Comparison of ENCODE assay signal across 8 cellular contexts in genomic region chr17:27651411-27652345, GRCh38. TPM values are rescaled to one million over a fixed set of nuclear protein-coding genes. Genes with fewer than 3 reads are reported as not detected.
A peak's percentile ranks its signal among the peaks of the same experiment; 100 is the strongest.
DNase-seq lines count a peak whose midpoint lies in the region; ATAC-seq and TF ChIP-seq lines count a peak whose summit lies in the region.

No MANE protein-coding gene starts in this region.

- H3K4me1 ChIP-seq in CD4-positive, CD25-positive, alpha-beta regulatory T cell (ENCODE audit: control insufficient read depth, insufficient read depth, low read length, poor library complexity, severe bottlenecking), result peaks cover 7% of the 10 kb centered on the region
- H3K4me1 ChIP-seq in mammary epithelial cell (ENCODE audit: insufficient read depth, low read length), result no peaks in the 10 kb centered on the region
- H3K4me1 ChIP-seq in left lung, result no peaks in the 10 kb centered on the region

- no peak overlapping the region for H3K4me3 ChIP-seq in CD4-positive, CD25-positive, alpha-beta regulatory T cell (ENCODE audit: low read depth, low read length)
- H3K4me3 ChIP-seq in mammary epithelial cell (replicated peaks in 1 of 3; ENCODE audit: insufficient read depth in 1 of 3, low read depth in 2 of 3, low read length in 3 of 3) (no peak overlapping the region), left lung (no peak overlapping the region)

- H3K9ac ChIP-seq in mammary epithelial cell (ENCODE audit: insufficient read depth, low read length), result no peak overlapping the region

- H3K27me3 Mint-ChIP-seq in CD4-positive, CD25-positive, alpha-beta regulatory T cell, result peaks cover 5% of the 10 kb centered on the region
- H3K27me3 Mint-ChIP-seq in WTC11 (ENCODE audit: low read depth), result no peaks in the 10 kb centered on the region; the same call in 1 of the 2 replicates
- no peaks in the 10 kb centered on the region for H3K27me3 Mint-ChIP-seq in stimulated activated memory B cell treated with anti-CD40 and anti-IgM and Interleukin-4, amounts not matched to agents 10 μg/mL and 1 μg/mL and 100 μg/mL, for 72 hours

- no peaks in the 10 kb centered on the region for H3K9me3 ChIP-seq in CD4-positive, CD25-positive, alpha-beta regulatory T cell (ENCODE audit: control insufficient read depth in 2 of 2, low read length in 2 of 2)
- H3K9me3 ChIP-seq in mammary epithelial cell (replicated peaks; ENCODE audit: insufficient read depth, low read length) (no peaks in the 10 kb centered on the region), left lung (no peaks in the 10 kb centered on the region)

- in situ Hi-C loops in mammary epithelial cell (cut with MboI; ENCODE audit: low sequenced_read_pairs in 2 of 2), result loop anchor here (5.0 to 25.0 kb wide), 5 partner anchors 44 to 564 kb away; partner anchors contain the start of gene LYRM9 (in 1 of the 2)

- H4K20me1 ChIP-seq in mammary epithelial cell (ENCODE audit: insufficient read depth, low read length), result no peaks in the 10 kb centered on the region

- WGBS in mammary epithelial cell (ENCODE audit: low coverage, missing lambda C conversion rate), result 52% methylated on average over 15 of the region's 16 CpGs

- intact Hi-C loops in mammary epithelial cell (cut with micrococcal nuclease), result loop anchor here (1.0 to 5.0 kb wide), 5 partner anchors 42 to 414 kb away; no protein-coding TSS in a partner anchor
- intact Hi-C loops in left lung (cut with DNase I), result loop anchor here in 1 of 2 donors (10.0 kb wide), 1 partner anchor 103 kb away; no protein-coding TSS in a partner anchor

- H3K36me3 Mint-ChIP-seq in CD4-positive, CD25-positive, alpha-beta regulatory T cell, result peaks cover 10% of the 10 kb centered on the region
- no peaks in the 10 kb centered on the region for H3K36me3 Mint-ChIP-seq in WTC11
- peaks cover 22% of the 10 kb centered on the region for H3K36me3 Mint-ChIP-seq in stimulated activated memory B cell treated with anti-CD40 and anti-IgM and Interleukin-4, amounts not matched to agents 10 μg/mL and 1 μg/mL and 100 μg/mL, for 72 hours

- H3K4me1 Mint-ChIP-seq in CD4-positive, CD25-positive, alpha-beta regulatory T cell, result peaks cover 0 to 13% (median 4%) of the 10 kb centered on the region in 4 donors
- peaks cover 23% of the 10 kb centered on the region for H3K4me1 Mint-ChIP-seq in WTC11
- peaks cover 14% of the 10 kb centered on the region for H3K4me1 Mint-ChIP-seq in stimulated activated memory B cell treated with anti-CD40 and anti-IgM and Interleukin-4, amounts not matched to agents 10 μg/mL and 1 μg/mL and 100 μg/mL, for 72 hours

- H3K27ac Mint-ChIP-seq in CD4-positive, CD25-positive, alpha-beta regulatory T cell, result peak overlapping the region in 1 of 3 donors; percentile 48
- H3K27ac Mint-ChIP-seq in WTC11, result no peak overlapping the region
- no peak overlapping the region for H3K27ac Mint-ChIP-seq in stimulated activated memory B cell treated with anti-CD40 and anti-IgM and Interleukin-4, amounts not matched to agents 10 μg/mL and 1 μg/mL and 100 μg/mL, for 72 hours

- no peak overlapping the region for H2AFZ ChIP-seq in mammary epithelial cell (ENCODE audit: low read depth, low read length)

- peak; percentile 35 to 66 (median 65) for DNase-seq in CD4-positive, CD25-positive, alpha-beta regulatory T cell
- DNase-seq in HT-29 (ENCODE audit: low spot score) (peak; percentile 76), WTC11 (ENCODE audit: low spot score) (peak; percentile 77), mammary epithelial cell (peak; percentile 14), left lung (no peak)
- DNase-seq in stimulated activated CD4-positive, alpha-beta T cell treated with anti-CD3 and anti-CD28 coated beads, TNF-alpha, amount 100 ng/mL, for 48 hours (ENCODE audit: low read depth in 3 of 3), result peak; percentile 54 to 57 (median 55)

- H3K27ac ChIP-seq in CD4-positive, CD25-positive, alpha-beta regulatory T cell (ENCODE audit: insufficient read depth, low read length, poor library complexity, severe bottlenecking), result no peak overlapping the region
- H3K27ac ChIP-seq in mammary epithelial cell (ENCODE audit: insufficient read depth, low read depth, low read length) (no peak overlapping the region), left lung (no peak overlapping the region)

- POLR2A ChIA-PET in WTC11 (lab: Charles Lee), result no interaction called here

- no peak overlapping the region for H3K4me2 ChIP-seq in mammary epithelial cell (ENCODE audit: insufficient read depth, low read depth, low read length)

- no peaks in the 10 kb centered on the region for H3K79me2 ChIP-seq in mammary epithelial cell (ENCODE audit: insufficient read depth, low read length)

- dilution Hi-C loops in mammary epithelial cell (cut with HindIII; ENCODE audit: low sequenced_read_pairs), result loop anchor here (5.0 kb wide), 1 partner anchor 49 kb away; no protein-coding TSS in a partner anchor

- H3K27me3 ChIP-seq in CD4-positive, CD25-positive, alpha-beta regulatory T cell (ENCODE audit: control insufficient read depth, insufficient read depth, low read length), result no peaks in the 10 kb centered on the region
- H3K27me3 ChIP-seq in mammary epithelial cell (ENCODE audit: insufficient read depth, low read length), result peaks cover 1% of the 10 kb centered on the region
- H3K27me3 ChIP-seq in left lung, result no peaks in the 10 kb centered on the region

- peak; percentile 48 to 53 for ATAC-seq in CD4-positive, CD25-positive, alpha-beta regulatory T cell (ENCODE audit: low read depth in 2 of 2)
- ATAC-seq in WTC11 (peak; percentile 36), left lung (peak; percentile 76), GM18870 (IDR thresholded peaks at IDR 0.05; ENCODE audit: unreplicated experiment) (no peak)
- no peak for ATAC-seq in stimulated activated memory B cell treated with anti-CD40 and anti-IgM and Interleukin-4, amounts not matched to agents 10 μg/mL and 1 μg/mL and 100 μg/mL, for 72 hours

- peak; percentile 94 for TF ChIP-seq CTCF in WTC11 (IDR thresholded peaks at IDR 0.05)
- TF ChIP-seq CTCF in mammary epithelial cell (conservative IDR thresholded peaks at IDR 0.05 in 1 of 2, IDR thresholded peaks at IDR 0.05 in 1 of 2; ENCODE audit: extremely low read depth in 1 of 2, insufficient read depth in 1 of 2, low read depth in 1 of 2, low read length in 2 of 2), result peak; percentile 57 to 65
- peak; percentile 81 to 85 for TF ChIP-seq CTCF in left lung (IDR thresholded peaks at IDR 0.05)

- peak overlapping the region in 1 of 4 donors; percentile 8 for H3K4me3 Mint-ChIP-seq in CD4-positive, CD25-positive, alpha-beta regulatory T cell
- H3K4me3 Mint-ChIP-seq in WTC11, result no peak overlapping the region
- H3K4me3 Mint-ChIP-seq in stimulated activated memory B cell treated with anti-CD40 and anti-IgM and Interleukin-4, amounts not matched to agents 10 μg/mL and 1 μg/mL and 100 μg/mL, for 72 hours, result no peak overlapping the region

- no TSS peak for BruUV-seq in mammary epithelial cell (replicated peaks; lab: Mats Ljungman, UMichigan)

- no peaks in the 10 kb centered on the region for H3K9me3 Mint-ChIP-seq in CD4-positive, CD25-positive, alpha-beta regulatory T cell
- no peaks in the 10 kb centered on the region for H3K9me3 Mint-ChIP-seq in WTC11
- H3K9me3 Mint-ChIP-seq in stimulated activated memory B cell treated with anti-CD40 and anti-IgM and Interleukin-4, amounts not matched to agents 10 μg/mL and 1 μg/mL and 100 μg/mL, for 72 hours, result no peaks in the 10 kb centered on the region

- peaks cover 15% of the 10 kb centered on the region for H3K36me3 ChIP-seq in CD4-positive, CD25-positive, alpha-beta regulatory T cell (ENCODE audit: control insufficient read depth, insufficient read depth, low read length)
- H3K36me3 ChIP-seq in mammary epithelial cell (ENCODE audit: insufficient read depth, low read length) (no peaks in the 10 kb centered on the region), left lung (peaks cover 0 to 15% of the 10 kb centered on the region in 2 donors)

- CTCF ChIA-PET in WTC11 (lab: Charles Lee), result interaction anchor here (0.8 to 5.7 kb wide), 34 partner anchors 10 to 417 kb away, joined by 3 to 67 read pairs (median 4); partner anchors contain the start of genes KSR1 and NOS2
- CTCF ChIA-PET in mammary epithelial cell (lab: Charles Lee; ENCODE audit: low non-redundant PET), result interaction anchor here (0.6 kb wide), 1 partner anchor 23 kb away, joined by 3 read pairs; no protein-coding TSS in a partner anchor

TF ChIP-seq in WTC11, 78 proteins besides CTCF, POLR2A, EP300 and RAD21 (continues in another document):
- no peak for TF ChIP-seq E2F4 (CRISPR knock-in tag; IDR thresholded peaks at IDR 0.05; ENCODE audit: borderline replicate concordance, low read depth)

RNA-seq across cellular contexts. Expression of gene LGALS9, which starts 20.7 kb away (rescaled TPM):
- total RNA-seq in CD4-positive, CD25-positive, alpha-beta regulatory T cell, result 122 TPM
- 10 to 100 TPM; 38.3 to 56.6 (median 40.2) TPM for polyA plus RNA-seq in CD4-positive, CD25-positive, alpha-beta regulatory T cell
- 58.5 and 61.4 TPM in 2 replicates for total RNA-seq in HT-29 (2014; rRNA removed; shearing (Covaris generic))
- total RNA-seq in WTC11 (2021) (3.3 to 5.7 TPM (median 3.7 TPM) in 3 replicates), mammary epithelial cell (under 1 TPM; 0.17 to 0.47 TPM), left lung (100 to 1,000 TPM in 1 of 2 donors, 10 to 100 TPM in 1; 83.3 to 149 TPM)
- polyA plus RNA-seq in mammary epithelial cell, result 0.75 TPM
- polyA minus RNA-seq in mammary epithelial cell, result not detected

Comparison
In these comparisons a context has a peak if more than half of its experiments do, and no peak if none do; other contexts are left out.
1. ATAC-seq: peak in CD4-positive, CD25-positive, alpha-beta regulatory T cell (2 of 2), WTC11 (single experiment) and left lung (single experiment); none in stimulated activated memory B cell treated with anti-CD40 and anti-IgM and Interleukin-4, amounts not matched to agents 10 μg/mL and 1 μg/mL and 100 μg/mL, for 72 hours (single experiment) and GM18870 (single experiment).
2. DNase-seq: peak in CD4-positive, CD25-positive, alpha-beta regulatory T cell (3 of 3), HT-29 (single experiment), WTC11 (single experiment), mammary epithelial cell (single experiment) and stimulated activated CD4-positive, alpha-beta T cell treated with anti-CD3 and anti-CD28 coated beads, TNF-alpha, amount 100 ng/mL, for 48 hours (3 of 3); none in left lung (0 of 2).
3. Peak in every context shown above with its lines, with median percentiles within 50 percentile points of each other: CTCF ChIP-seq.